Comparison of ENCODE assay signal across 15 cellular contexts in the genomic region with DNA sequence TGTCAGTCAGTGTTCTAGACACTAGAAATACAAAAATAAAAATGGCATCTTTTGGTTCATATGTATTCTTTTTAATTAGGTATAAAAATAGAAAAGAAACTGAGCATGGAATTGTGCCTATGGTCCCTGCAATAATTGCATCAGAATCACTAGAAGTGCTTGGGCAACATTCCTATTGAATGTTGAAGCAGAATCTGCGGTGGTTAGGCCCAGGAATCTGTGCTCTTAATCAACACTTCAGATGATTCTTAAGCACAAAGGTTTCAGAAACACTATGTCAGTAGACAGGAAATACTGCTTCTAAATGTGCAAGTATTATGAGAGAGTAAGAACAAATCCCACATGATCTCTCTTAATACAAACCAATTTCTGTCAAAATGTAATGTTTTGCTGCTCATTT. TPM values are rescaled to one million over a fixed set of nuclear protein-coding genes. Genes with fewer than 3 reads are reported as not detected.
A peak's percentile ranks its signal among the peaks of the same experiment; 100 is the strongest.
DNase-seq lines count a peak whose midpoint lies in the region; FAIRE-seq and TF ChIP-seq lines count a peak whose summit lies in the region.
"Had no signal": no experiment of that assay in that cellular context is flagged by ENCODE, and none has a peak within 500 bp of the region (broad histone marks: within the 10 kb centered on the region; RNA-seq: fewer than 3 reads in every experiment).

No MANE protein-coding gene starts in this region.

- peak; percentile 60 for DNase-seq in GM03348 (ENCODE audit: low spot score)
- peak; percentile 51 for DNase-seq in fibroblast of peridontal ligament (ENCODE audit: extremely low read depth)
- peak; percentile 56 to 76 for DNase-seq in trophoblast cell
- DNase-seq in GM12891 (ENCODE audit: insufficient read length, low spot score): no peak
- DNase-seq in OCI-M1 (lab: John Stamatoyannopoulos, UW): no peak
- DNase-seq in foreskin fibroblast: no peak
- no peak for DNase-seq in GM12892 (ENCODE audit: insufficient read length)
- DNase-seq: activated CD4-positive, alpha-beta T cell treated with anti-CD3 and anti-CD28 coated beads, Interleukin-2, amount 50 U/mL, for 4 hours; C1 segment of cervical spinal cord; H7; left colon; naive thymus-derived CD8-positive, alpha-beta T cell; NCI-H2081 had no signal

- no peaks in the 10 kb centered on the region for H3K36me3 ChIP-seq in trophoblast cell (ENCODE audit: control insufficient read depth in 1 of 2, insufficient read depth in 2 of 2, low read length in 2 of 2)
- H3K36me3 ChIP-seq: tibial nerve had no signal

- no peak for TF ChIP-seq CTCF in VCaP (conservative IDR thresholded peaks at IDR 0.05)
- TF ChIP-seq CTCF in foreskin fibroblast (IDR thresholded peaks at IDR 0.05; ENCODE audit: low read depth, low read length): no peak

- H2BK120ac ChIP-seq in trophoblast cell (ENCODE audit: insufficient read depth, low read length, poor library complexity): no peak overlapping the region

- H3K4me3 ChIP-seq in trophoblast cell (ENCODE audit: low read depth, low read length): no peak overlapping the region
- H3K4me3 ChIP-seq in foreskin fibroblast (ENCODE audit: low read depth in 1 of 2, low read length in 2 of 2): no peak overlapping the region
- H3K4me3 ChIP-seq: tibial nerve had no signal

- no peak overlapping the region for H3K18ac ChIP-seq in trophoblast cell (ENCODE audit: low read length)

- peaks cover 2 to 8% of the 10 kb centered on the region in 2 experiments for H3K4me1 ChIP-seq in trophoblast cell (ENCODE audit: control insufficient read depth in 1 of 2, insufficient read depth in 2 of 2, low read length in 2 of 2)
- H3K4me1 ChIP-seq: tibial nerve had no signal

- no peak overlapping the region for H3K14ac ChIP-seq in trophoblast cell (ENCODE audit: low read length)

- H3K27me3 ChIP-seq in trophoblast cell (ENCODE audit: insufficient read depth, low read length): no peaks in the 10 kb centered on the region
- H3K27me3 ChIP-seq: tibial nerve had no signal

- TF ChIP-seq POLR2A in GM12891 (IDR thresholded peaks at IDR 0.05; ENCODE audit: low read depth, low read length) (no peak), GM12892 (IDR thresholded peaks at IDR 0.05; ENCODE audit: low read depth, low read length) (no peak)

- H2BK5ac ChIP-seq in trophoblast cell (ENCODE audit: low read depth, low read length, poor library complexity): no peak overlapping the region

- no peak overlapping the region for H3K4me2 ChIP-seq in trophoblast cell (ENCODE audit: low read length)

- no peak overlapping the region for H3K9ac ChIP-seq in trophoblast cell (ENCODE audit: low read length)

- no peaks in the 10 kb centered on the region for H3K9me3 ChIP-seq in trophoblast cell (ENCODE audit: insufficient read depth, low read depth, low read length)
- H3K9me3 ChIP-seq: tibial nerve had no signal

- no peak overlapping the region for H2AFZ ChIP-seq in trophoblast cell (ENCODE audit: insufficient read depth, low read length, poor library complexity)

- no peak overlapping the region for H3K4ac ChIP-seq in trophoblast cell (ENCODE audit: low read depth, low read length)

- no peak overlapping the region for H4K91ac ChIP-seq in trophoblast cell (ENCODE audit: low read depth, low read length)

- WGBS in trophoblast cell (ENCODE audit: extremely low coverage, insufficient coverage, insufficient read length): no CpG with 5 or more reads among the region's 1 CpG

- no peak overlapping the region for H2AK5ac ChIP-seq in trophoblast cell (ENCODE audit: low read length)

- H3K79me2 ChIP-seq in trophoblast cell (ENCODE audit: control insufficient read depth, insufficient read depth, low read length, poor library complexity): no peaks in the 10 kb centered on the region

- H3K79me1 ChIP-seq in trophoblast cell (ENCODE audit: low read length): peaks cover 2% of the 10 kb centered on the region

- H3K27ac ChIP-seq in VCaP (peak overlapping the region; percentile 78; the same call in 1 of the 2 replicates), trophoblast cell (ENCODE audit: low read depth, low read length) (no peak overlapping the region)
- H3K27ac ChIP-seq: tibial nerve had no signal

- no peak overlapping the region for H3K23ac ChIP-seq in trophoblast cell (ENCODE audit: low read length)

- H4K12ac ChIP-seq in trophoblast cell (ENCODE audit: low read depth, low read length): no peak overlapping the region

- no peak overlapping the region for H4K8ac ChIP-seq in trophoblast cell (ENCODE audit: low read depth, low read length)

- FAIRE-seq in GM12891 (lab: Jason Lieb, UNC) (no peak), GM12892 (lab: Jason Lieb, UNC) (no peak)

- no peak overlapping the region for H2BK12ac ChIP-seq in trophoblast cell (ENCODE audit: low read length)

TF ChIP-seq in GM12891, 5 proteins besides CTCF, POLR2A, EP300 and RAD21:
- TF ChIP-seq TAF1 (IDR thresholded peaks at IDR 0.05; ENCODE audit: low read depth, low read length) (no peak), POU2F2 (IDR thresholded peaks at IDR 0.05; ENCODE audit: low read depth, low read length) (no peak), PAX5 (IDR thresholded peaks at IDR 0.05; ENCODE audit: insufficient read depth, low read length, severe bottlenecking) (no peak), SPI1 (IDR thresholded peaks at IDR 0.05; ENCODE audit: low read depth, low read length) (no peak), POLR2AphosphoS5 (IDR thresholded peaks at IDR 0.05; ENCODE audit: low read depth, low read length) (no peak)

RNA-seq across cellular contexts. Expression of a gene that starts 20.3 kb away (rescaled TPM):
- polyA plus RNA-seq in trophoblast cell (2013): 26.8 and 28.9 TPM in 2 replicates
- polyA plus RNA-seq in GM12891 (2012; ENCODE audit: low read depth, missing spikeins): 28.1 TPM
- 43.9 TPM for polyA plus RNA-seq in GM12892 (2012; ENCODE audit: missing spikeins)

Comparison
In these comparisons a context has a peak if more than half of its experiments do, and no peak if none do; other contexts are left out.
1. DNase-seq: peak in GM03348 (single experiment), fibroblast of peridontal ligament (single experiment) and trophoblast cell (2 of 2); none in GM12891 (single experiment), OCI-M1 (single experiment), foreskin fibroblast (0 of 2) and GM12892 (single experiment).